In genomic region chr2:31233741-31234689, GRCh38 we compare ENCODE assay signal across 8 cellular contexts. TPM values are rescaled to one million over a fixed set of nuclear protein-coding genes. Genes with fewer than 3 reads are reported as not detected.
DNase-seq lines count a peak whose midpoint lies in the region; ATAC-seq lines count a peak whose summit lies in the region.

TSS of gene EHD3 (plus strand) at chr2:31234152. CDS start at chr2:31234622, 470 bp downstream.

- H3K9me3 ChIP-seq in KOPT-K1 (ENCODE audit: insufficient read depth, low read length, poor library complexity, severe bottlenecking) = no peaks in the 10 kb centered on the region

- H3K27ac ChIP-seq in KOPT-K1 (ENCODE audit: low read depth, low read length, poor library complexity, severe bottlenecking) (peak within 1 kb of the TSS; percentile 11), temporal lobe (ENCODE audit: low read depth, low read length) (peak within 1 kb of the TSS; percentile 62)

- H3K36me3 ChIP-seq in KOPT-K1 (ENCODE audit: insufficient read depth, low read length) = no peaks in the 10 kb centered on the region

- ATAC-seq in GM21723 (IDR thresholded peaks at IDR 0.05; ENCODE audit: unreplicated experiment) = peak; percentile 97

- DNase-seq in DMS153 treated with DMSO at 0.1 percent for 48 hours (lab: John Stamatoyannopoulos, UW; ENCODE audit: unreplicated experiment) = peak; percentile 80
- DNase-seq in SHP77 treated with DMSO at 0.1 percent for 48 hours (lab: John Stamatoyannopoulos, UW) = peak; percentile 87
- DNase-seq in activated naive CD4-positive, alpha-beta T cell treated with anti-CD3 and anti-CD28 coated beads, Interleukin-2, amount 50 U/mL, for 16 hours = peak; percentile 82
- DNase-seq in glomerular endothelial cell (ENCODE audit: extremely low read depth, low read depth, low spot score) = peak; percentile 16
- peak; percentile 93 for DNase-seq in occipital lobe (lab: John Stamatoyannopoulos, UW)

RNA-seq across cellular contexts. Expression of gene EHD3, which starts in this region (rescaled TPM):
- total RNA-seq in glomerular endothelial cell (19.4 and 22.9 TPM in 2 replicates), occipital lobe (7.5 TPM), temporal lobe (7.1 TPM)

Comparison
In these comparisons a context has a peak if more than half of its experiments do, and no peak if none do; other contexts are left out.
1. Peak in every context shown above with its lines: DNase-seq, ATAC-seq and H3K27ac ChIP-seq.
2. DNase-seq: peak in every context shown above with its lines; median percentile 93 in occipital lobe; 87 in SHP77 treated with DMSO at 0.1 percent for 48 hours; 82 in activated naive CD4-positive, alpha-beta T cell treated with anti-CD3 and anti-CD28 coated beads, Interleukin-2, amount 50 U/mL, for 16 hours; 80 in DMS153 treated with DMSO at 0.1 percent for 48 hours; 16 in glomerular endothelial cell.